16 cellular contexts compared by ENCODE assay signal in genomic region chr12:13222076-13222475, GRCh38. TPM values are rescaled to one million over a fixed set of nuclear protein-coding genes. Genes with fewer than 3 reads are reported as not detected.
DNase-seq lines count a peak whose midpoint lies in the region; ATAC-seq, FAIRE-seq and TF ChIP-seq lines count a peak whose summit lies in the region.
"Had no signal": no experiment of that assay in that cellular context is flagged by ENCODE, and none has a peak within 500 bp of the region (broad histone marks: within the 10 kb centered on the region; RNA-seq: fewer than 3 reads in every experiment).

No MANE protein-coding gene starts in this region.

- H3K27me3 Mint-ChIP-seq in immature natural killer cell (ENCODE audit: low read depth in 3 of 3), result peaks cover 0 to 8% (median 6%) of the 10 kb centered on the region in 3 donors
- peaks cover 23% of the 10 kb centered on the region for H3K27me3 Mint-ChIP-seq in activated T-helper 17 cell treated with anti-CD3 and anti-CD28 coated beads, Interleukin-2, amount 50 U/mL, for 72 hours

- no peak overlapping the region for H3K27ac Mint-ChIP-seq in immature natural killer cell
- H3K27ac Mint-ChIP-seq in activated T-helper 17 cell treated with anti-CD3 and anti-CD28 coated beads, Interleukin-2, amount 50 U/mL, for 72 hours, result no peak overlapping the region
- H3K27ac Mint-ChIP-seq: activated naive CD8-positive, alpha-beta T cell; naive thymus-derived CD4-positive, alpha-beta T cell had no signal

- no peak for ATAC-seq in activated T-helper 17 cell treated with anti-CD3 and anti-CD28 coated beads, Interleukin-2, amount 50 U/mL, for 72 hours (replicated peaks)
- ATAC-seq: naive thymus-derived CD4-positive, alpha-beta T cell had no signal

- no peaks in the 10 kb centered on the region for H3K36me3 Mint-ChIP-seq in immature natural killer cell
- peaks cover 7% of the 10 kb centered on the region for H3K36me3 Mint-ChIP-seq in activated T-helper 17 cell treated with anti-CD3 and anti-CD28 coated beads, Interleukin-2, amount 50 U/mL, for 72 hours (ENCODE audit: low read depth)
- H3K36me3 Mint-ChIP-seq: CD4-positive, CD25-positive, alpha-beta regulatory T cell; naive thymus-derived CD4-positive, alpha-beta T cell had no signal

- TF ChIP-seq POLR2A in H54 (IDR thresholded peaks at IDR 0.05; ENCODE audit: low read depth, low read length), result no peak

- no peak for TF ChIP-seq CTCF in fibroblast of the aortic adventitia (IDR thresholded peaks at IDR 0.05; ENCODE audit: insufficient read depth, low read length)

- DNase-seq in H54 (ENCODE audit: insufficient read length, low spot score) (no peak), RPMI8226 (peak; percentile 13), fibroblast of the aortic adventitia (ENCODE audit: low read depth) (peak; percentile 70), renal cortical epithelial cell (ENCODE audit: low read depth) (peak; percentile 43), hippocampal formation (lab: John Stamatoyannopoulos, UW) (no peak), immature natural killer cell (no peak), iPS-NIHi11 (ENCODE audit: low spot score) (no peak)
- DNase-seq: activated CD8-positive, alpha-beta memory T cell treated with anti-CD3 and anti-CD28 coated beads, Interleukin-2, amount 50 U/mL, for 48 hours; CD4-positive, CD25-positive, alpha-beta regulatory T cell; naive thymus-derived CD4-positive, alpha-beta T cell; NCI-H1436 treated with DMSO at 0.1 percent for 48 hours; NCI-H82; substantia nigra had no signal

- no peak overlapping the region for H3K4me3 ChIP-seq in fibroblast of the aortic adventitia (ENCODE audit: low read depth, low read length)

- no peak overlapping the region for H3K4me3 Mint-ChIP-seq in immature natural killer cell
- H3K4me3 Mint-ChIP-seq in activated T-helper 17 cell treated with anti-CD3 and anti-CD28 coated beads, Interleukin-2, amount 50 U/mL, for 72 hours, result no peak overlapping the region
- H3K4me3 Mint-ChIP-seq: activated naive CD8-positive, alpha-beta T cell; CD4-positive, CD25-positive, alpha-beta regulatory T cell; naive thymus-derived CD4-positive, alpha-beta T cell had no signal

- no peaks in the 10 kb centered on the region for H3K4me1 Mint-ChIP-seq in immature natural killer cell
- no peaks in the 10 kb centered on the region for H3K4me1 Mint-ChIP-seq in activated T-helper 17 cell treated with anti-CD3 and anti-CD28 coated beads, Interleukin-2, amount 50 U/mL, for 72 hours
- H3K4me1 Mint-ChIP-seq: CD4-positive, CD25-positive, alpha-beta regulatory T cell; naive thymus-derived CD4-positive, alpha-beta T cell had no signal

- no peaks in the 10 kb centered on the region for H3K9me3 Mint-ChIP-seq in immature natural killer cell
- H3K9me3 Mint-ChIP-seq in activated T-helper 17 cell treated with anti-CD3 and anti-CD28 coated beads, Interleukin-2, amount 50 U/mL, for 72 hours, result no peaks in the 10 kb centered on the region

- peak; percentile 66 for FAIRE-seq in H54 (lab: Jason Lieb, UNC)
- FAIRE-seq: islet of Langerhans had no signal

RNA-seq across cellular contexts. Expression of gene EMP1, which starts 25.6 kb away (rescaled TPM):
- 19.1 and 244 TPM in 2 replicates for total RNA-seq in fibroblast of the aortic adventitia (ENCODE audit: low replicate concordance)
- total RNA-seq in renal cortical epithelial cell, result 60.2 and 110 TPM in 2 replicates
- 1 to 10 TPM in 2 of 3 donors, under 1 TPM in 1; 0.04 to 1.5 (median 1.3) TPM for polyA plus RNA-seq in immature natural killer cell
- total RNA-seq in activated T-helper 17 cell treated with anti-CD3 and anti-CD28 coated beads, Interleukin-2, amount 50 U/mL, for 72 hours, result 10 to 100 TPM; 36.7 to 60.2 TPM

Comparison
In these comparisons a context has a peak if more than half of its experiments do, and no peak if none do; other contexts are left out.
1. DNase-seq: peak in RPMI8226 (single experiment), fibroblast of the aortic adventitia (single experiment) and renal cortical epithelial cell (single experiment); none in H54 (single experiment), hippocampal formation (0 of 2), immature natural killer cell (0 of 3) and iPS-NIHi11 (single experiment).